8 cellular contexts compared by ENCODE assay signal in genomic region chr16:87853411-87854052, GRCh38. TPM values are rescaled to one million over a fixed set of nuclear protein-coding genes. Genes with fewer than 3 reads are reported as not detected.
DNase-seq lines count a peak whose midpoint lies in the region; ATAC-seq, FAIRE-seq and TF ChIP-seq lines count a peak whose summit lies in the region.

No MANE protein-coding gene starts in this region.

- CTCF ChIA-PET in A549 (lab: Yijun Ruan, JAX), result interaction anchor here (1.3 to 15.2 kb wide), 5 partner anchors 15 to 84 kb away, joined by 5 to 246 read pairs (median 13); partner anchors contain the start of gene SLC7A5

- TF ChIP-seq EP300 in A549 (IDR thresholded peaks at IDR 0.05), result peak; percentile 73 to 93; a peak in 3 of 5 replicates

- no peak for TF ChIP-seq CTCF in A549 (IDR thresholded peaks at IDR 0.05)
- TF ChIP-seq CTCF in foreskin fibroblast (IDR thresholded peaks at IDR 0.05; ENCODE audit: low read depth, low read length), result no peak

- peaks cover 98% of the 10 kb centered on the region for H3K4me1 ChIP-seq in A549
- H3K4me1 ChIP-seq in SJSA1 (replicated peaks), result peaks cover 88% of the 10 kb centered on the region

- H3K9me3 ChIP-seq in A549 (no peaks in the 10 kb centered on the region), SJSA1 (replicated peaks) (no peaks in the 10 kb centered on the region)

- H3K4me3 ChIP-seq in A549 (peak overlapping the region; percentile 29), SJSA1 (no peak overlapping the region), foreskin fibroblast (ENCODE audit: low read depth in 1 of 2, low read length in 2 of 2) (peak overlapping the region; percentile 21 to 47)

- peak overlapping the region; percentile 79 for H3K4me2 ChIP-seq in A549

- DNase-seq in A549 (ENCODE audit: low read depth in 1 of 2, low spot score in 1 of 2) (peak; percentile 82 to 94), HuH-7 (ENCODE audit: low spot score) (peak; percentile 99), SJSA1 (ENCODE audit: low read depth in 1 of 2, low spot score in 2 of 2) (peak; percentile 99), foreskin fibroblast (peak; percentile 84 to 96), nucleus accumbens (lab: John Stamatoyannopoulos, UW) (peak in 53 of 56 donors; percentile 23 to 94 (median 67)), substantia nigra (lab: John Stamatoyannopoulos, UW) (peak in 48 of 49 donors; percentile 18 to 95 (median 76))
- DNase-seq in activated naive CD4-positive, alpha-beta T cell (lab: John Stamatoyannopoulos, UW), result peak; percentile 33 to 66 (median 47)

- POLR2A ChIA-PET in A549 (lab: Yijun Ruan, JAX), result interaction anchor here (1.0 to 5.3 kb wide), 5 partner anchors 12 to 74 kb away, joined by 4 to 36 read pairs (median 5); partner anchors contain the start of gene SLC7A5

- H3K27ac ChIP-seq in A549 (peak overlapping the region; percentile 97 to 99), SJSA1 (peak overlapping the region; percentile 91), substantia nigra (ENCODE audit: low read depth, low read length, poor library complexity, severe bottlenecking) (peak overlapping the region; percentile 60)

- H3K36me3 ChIP-seq in SJSA1, result peaks cover 87% of the 10 kb centered on the region

- ATAC-seq in A549, result peak; percentile 15 to 18

- TF ChIP-seq POLR2A in A549 (IDR thresholded peaks at IDR 0.05; ENCODE audit: low read length), result 0 out of 2 replicates have a peak, but pooled peaks have one; percentile 19
- peak; percentile 50 for TF ChIP-seq POLR2A in GM18526 (IDR thresholded peaks at IDR 0.05; ENCODE audit: extremely low read depth, insufficient read length)

- 0 out of 5 replicates have a peak, but pooled peaks of 1 of the 2 experiments have one; percentile 12 for TF ChIP-seq RAD21 in A549 (conservative IDR thresholded peaks at IDR 0.05 in 1 of 2, IDR thresholded peaks at IDR 0.05 in 1 of 2)

- no peak for FAIRE-seq in A549 (lab: Jason Lieb, UNC)

- 5% methylated on average over 16 of the region's 25 CpGs for WGBS in A549 (ENCODE audit: missing lambda C conversion rate)

- H3K27me3 ChIP-seq in SJSA1 (replicated peaks), result no peaks in the 10 kb centered on the region

TF ChIP-seq in A549, 52 proteins besides CTCF, POLR2A, EP300 and RAD21 (continues in another document):
- TF ChIP-seq FOSL2 (IDR thresholded peaks at IDR 0.05) (no peak; the same call in 1 of the 2 replicates), FOSL2 (CRISPR knock-in tag; IDR thresholded peaks at IDR 0.05) (peak; percentile 31), RCOR1 (IDR thresholded peaks at IDR 0.05; ENCODE audit: low read depth, low read length) (no peak), USF2 (IDR thresholded peaks at IDR 0.05) (no peak), MAZ (IDR thresholded peaks at IDR 0.05; ENCODE audit: borderline replicate concordance, low read depth, low read length) (no peak), TP53 (CRISPR knock-in tag; IDR thresholded peaks at IDR 0.05) (peak; percentile 77; the same call in 1 of the 2 replicates), JUN (IDR thresholded peaks at IDR 0.05) (peak; percentile 33 to 86), PBX3 (IDR thresholded peaks at IDR 0.05) (0 out of 2 replicates have a peak, but pooled peaks have one; percentile 49), NPAS2 (CRISPR knock-in tag; IDR thresholded peaks at IDR 0.05; ENCODE audit: borderline replicate concordance) (no peak), HES2 (IDR thresholded peaks at IDR 0.05) (0 out of 2 replicates have a peak, but pooled peaks have one; percentile 32), ESRRA (IDR thresholded peaks at IDR 0.05; ENCODE audit: borderline replicate concordance, low read length) (no peak), HOXB5 (CRISPR knock-in tag; IDR thresholded peaks at IDR 0.05) (peak; percentile 51), MYC (IDR thresholded peaks at IDR 0.05; ENCODE audit: borderline replicate concordance, low read length) (no peak), HOXA7 (CRISPR knock-in tag; IDR thresholded peaks at IDR 0.05) (no peak), BCL3 (IDR thresholded peaks at IDR 0.05) (0 out of 3 replicates have a peak, but pooled peaks have one; percentile 45), ZFP36 (IDR thresholded peaks at IDR 0.05; ENCODE audit: borderline replicate concordance, partially characterized antibody) (no peak), CEBPB (IDR thresholded peaks at IDR 0.05) (peak; percentile 78 to 96; a peak in 3 of 4 replicates), CHD2 (IDR thresholded peaks at IDR 0.05; ENCODE audit: low read length, partially characterized antibody) (no peak), NFE2L2 (conservative IDR thresholded peaks at IDR 0.05; ENCODE audit: low read length) (no peak), REST (IDR thresholded peaks at IDR 0.05) (no peak), RNF2 (IDR thresholded peaks at IDR 0.05; ENCODE audit: borderline replicate concordance, low read depth) (no peak), E2F6 (IDR thresholded peaks at IDR 0.05; ENCODE audit: borderline replicate concordance, low read depth) (peak; percentile 18; the same call in 1 of the 2 replicates)

RNA-seq across cellular contexts. Expression of gene SLC7A5, which starts 15.8 kb away (rescaled TPM):
- polyA plus RNA-seq in A549 (2011; rRNA removed) (265 and 326 TPM in 2 replicates), A549 (2017; fragmentation: RNase III; extraction: RNeasy Plus Mini Kit Qiagen cat#74134 plus additional on column Dnase treatment) (903 to 1,096 TPM (median 972 TPM) in 3 replicates)
- 971 and 1,312 TPM in 2 replicates for polyA plus RNA-seq in A549 (2012; cell fraction: cytosol; rRNA removed)
- 1,440 and 1,925 TPM in 2 replicates for polyA plus RNA-seq in A549 (2012; cell fraction: nucleus; rRNA removed)
- 237 and 354 TPM in 2 replicates for polyA minus RNA-seq in A549 (2011; rRNA and poly(A)+ RNA removed)
- total RNA-seq in SJSA1 (2014; rRNA removed; shearing (Covaris generic)), result 187 and 238 TPM in 2 replicates

Comparison
In these comparisons a context has a peak if more than half of its experiments do, and no peak if none do; other contexts are left out.
1. DNase-seq: peak in every context shown above with its lines; median percentile 99 in HuH-7; 99 in SJSA1; 90 in foreskin fibroblast; 88 in A549; 76 in substantia nigra; 67 in nucleus accumbens; 47 in activated naive CD4-positive, alpha-beta T cell.